Comparison of ENCODE assay signal across 27 cellular contexts in genomic region chr13:79231887-79232286, GRCh38.
"Had no signal": no experiment of that assay in that cellular context is flagged by ENCODE, and none has a peak within 500 bp of the region (broad histone marks: within the 10 kb centered on the region; RNA-seq: fewer than 3 reads in every experiment).

No MANE protein-coding gene starts in this region.

- H3K9me3 ChIP-seq: ascending aorta, body of pancreas had no signal

- ATAC-seq: activated naive CD4-positive, alpha-beta T cell treated with anti-CD3 and anti-CD28 coated beads, Interleukin-2, amount 50 U/mL, for 72 hours; activated naive CD8-positive, alpha-beta T cell treated with anti-CD3 and anti-CD28 coated beads, Interleukin-2, amount 50 U/mL, for 24 hours; activated T-cell treated with anti-CD3 and anti-CD28 coated beads, Interleukin-2, amount 50 U/mL, for 4 hours; body of pancreas; T-cell had no signal

- H3K4me3 ChIP-seq: ascending aorta, body of pancreas, PC-9 had no signal

- H3K4me3 Mint-ChIP-seq: activated CD4-positive, alpha-beta memory T cell treated with anti-CD3 and anti-CD28 coated beads for 36 hours; activated CD4-positive, alpha-beta T cell treated with anti-CD3 and anti-CD28 coated beads, Interleukin-2, amount 10 ng/mL, durations not matched to agents 7 days and 5 days; activated naive CD8-positive, alpha-beta T cell treated with anti-CD3 and anti-CD28 coated beads, Interleukin-2, amount 50 U/mL, for 24 hours; activated T-cell treated with anti-CD3 and anti-CD28 coated beads, Interleukin-2, amount 50 U/mL, for 4 hours; central memory CD8-positive, alpha-beta T cell; T-cell had no signal

- H3K9me3 Mint-ChIP-seq: activated CD4-positive, alpha-beta memory T cell treated with anti-CD3 and anti-CD28 coated beads for 36 hours; activated CD4-positive, alpha-beta T cell treated with anti-CD3 and anti-CD28 coated beads, Interleukin-2, amount 10 ng/mL, durations not matched to agents 7 days and 5 days; activated naive CD8-positive, alpha-beta T cell treated with anti-CD3 and anti-CD28 coated beads, Interleukin-2, amount 50 U/mL, for 24 hours; activated T-cell treated with anti-CD3 and anti-CD28 coated beads, Interleukin-2, amount 50 U/mL, for 4 hours; central memory CD8-positive, alpha-beta T cell had no signal

- H3K27ac Mint-ChIP-seq: activated CD4-positive, alpha-beta memory T cell treated with anti-CD3 and anti-CD28 coated beads for 36 hours; activated CD4-positive, alpha-beta T cell treated with anti-CD3 and anti-CD28 coated beads, Interleukin-2, amount 10 ng/mL, durations not matched to agents 7 days and 5 days; activated naive CD4-positive, alpha-beta T cell treated with anti-CD3 and anti-CD28 coated beads, Interleukin-2, amount 50 U/mL, for 72 hours; activated naive CD8-positive, alpha-beta T cell treated with anti-CD3 and anti-CD28 coated beads, Interleukin-2, amount 50 U/mL, for 24 hours; T-cell had no signal

- H3K27ac ChIP-seq: ascending aorta, body of pancreas, PC-9, VCaP had no signal

- H3K4me1 ChIP-seq: ascending aorta had no signal

- H3K4me1 Mint-ChIP-seq: activated CD4-positive, alpha-beta T cell treated with anti-CD3 and anti-CD28 coated beads, Interleukin-2, amount 10 ng/mL, durations not matched to agents 7 days and 5 days; activated naive CD8-positive, alpha-beta T cell treated with anti-CD3 and anti-CD28 coated beads, Interleukin-2, amount 50 U/mL, for 24 hours; central memory CD8-positive, alpha-beta T cell; T-cell had no signal

- DNase-seq: activated CD4-positive, alpha-beta memory T cell treated with anti-CD3 and anti-CD28 coated beads for 36 hours; activated CD4-positive, alpha-beta T cell treated with anti-CD3 and anti-CD28 coated beads, Interleukin-2, amount 10 ng/mL, durations not matched to agents 7 days and 5 days; activated CD4-positive, CD25-positive, alpha-beta regulatory T cell; activated CD8-positive, alpha-beta memory T cell treated with anti-CD3 and anti-CD28 coated beads for 24 hours; activated effector memory CD4-positive, alpha-beta T cell treated with anti-CD3 and anti-CD28 coated beads, Interleukin-2, amount 50 U/mL, for 16 hours; activated naive CD4-positive, alpha-beta T cell treated with Interleukin-2 at 50 U/mL for 16 hours; activated naive CD8-positive, alpha-beta T cell treated with anti-CD3 and anti-CD28 coated beads, Interleukin-2, amount 50 U/mL, for 24 hours; activated T-cell treated with anti-CD3 and anti-CD28 coated beads, Interleukin-2, amount 50 U/mL, for 4 hours; amniotic stem cell; body of pancreas; NCI-H1105; NCI-H1436; NCI-H1694 treated with DMSO at 0.1 percent for 48 hours; NCI-H2029 treated with DMSO at 0.1 percent for 48 hours; NCI-H345; NCI-H510A; NCI-H526 treated with DMSO at 0.1 percent for 48 hours; NK-92 treated with Interleukin-12 subunit alpha and Interleukin-12 subunit beta, amount 100 ng/mL, for 24 hours; PC-9; SIG-M5; T-cell; T-helper 2 cell; T1000 had no signal

- H3K36me3 ChIP-seq: ascending aorta had no signal

- H3K36me3 Mint-ChIP-seq: activated CD4-positive, alpha-beta memory T cell treated with anti-CD3 and anti-CD28 coated beads for 36 hours; activated naive CD4-positive, alpha-beta T cell treated with anti-CD3 and anti-CD28 coated beads, Interleukin-2, amount 50 U/mL, for 72 hours; T-cell had no signal
